Comparison of ENCODE assay signal across 12 cellular contexts in genomic region chr10:88227342-88228018, GRCh38.
DNase-seq lines count a peak whose midpoint lies in the region; ATAC-seq and TF ChIP-seq lines count a peak whose summit lies in the region.
"Had no signal": no experiment of that assay in that cellular context is flagged by ENCODE, and none has a peak within 500 bp of the region (broad histone marks: within the 10 kb centered on the region; RNA-seq: fewer than 3 reads in every experiment).

No MANE protein-coding gene starts in this region.

- H3K9ac ChIP-seq in liver (ENCODE audit: low read depth in 1 of 2, low read length in 2 of 2), result no peak overlapping the region

- no peak for ATAC-seq in HG03280 (IDR thresholded peaks at IDR 0.05; ENCODE audit: unreplicated experiment)
- ATAC-seq: activated CD8-positive, alpha-beta memory T cell treated with anti-CD3 and anti-CD28 coated beads, Interleukin-2, amount 10 ng/mL, durations not matched to agents 7 days and 5 days had no signal

- no peaks in the 10 kb centered on the region for H3K36me3 ChIP-seq in liver (ENCODE audit: control insufficient read depth in 4 of 4, insufficient read depth in 3 of 4, low read depth in 1 of 4, low read length in 3 of 4)
- no peaks in the 10 kb centered on the region for H3K36me3 ChIP-seq in tibial nerve
- H3K36me3 ChIP-seq: pancreas had no signal

- TF ChIP-seq CTCF in liver (IDR thresholded peaks at IDR 0.05; ENCODE audit: low read depth, low read length, missing input control) (no peak), tibial nerve (IDR thresholded peaks at IDR 0.05) (no peak), GM10266 (IDR thresholded peaks at IDR 0.05; ENCODE audit: control insufficient read depth, insufficient read depth, low read depth, missing control alignments) (no peak)

- H3K4me3 ChIP-seq in liver (ENCODE audit: low read depth in 1 of 3, low read length in 3 of 3), result no peak overlapping the region
- H3K4me3 ChIP-seq in tibial nerve, result no peak overlapping the region
- H3K4me3 ChIP-seq: pancreas had no signal

- 72% methylated on average over 8 of the region's 8 CpGs for WGBS in liver
- WGBS in tibial nerve, 2 donors, result 38 to 41% methylated on average over 8 of the region's 8 CpGs

- H3K27ac ChIP-seq in liver (ENCODE audit: low read depth in 1 of 2, low read length in 2 of 2) (peak overlapping the region; percentile 20 to 36), tibial nerve (peak overlapping the region; percentile 16 to 78 (median 51))
- H3K27ac ChIP-seq: pancreas had no signal

- no peaks in the 10 kb centered on the region for H3K27me3 ChIP-seq in liver (ENCODE audit: control insufficient read depth in 4 of 4, insufficient read depth in 4 of 4, low read length in 3 of 4)
- no peaks in the 10 kb centered on the region for H3K27me3 ChIP-seq in tibial nerve
- H3K27me3 ChIP-seq: pancreas had no signal

- H3K4me1 ChIP-seq in liver (ENCODE audit: control insufficient read depth in 4 of 4, insufficient read depth in 4 of 4, low read length in 3 of 4) (peaks cover 3 to 39% (median 25%) of the 10 kb centered on the region in 4 donors), tibial nerve (peaks cover 0 to 45% (median 14%) of the 10 kb centered on the region in 4 donors)

- TF ChIP-seq EP300 in tibial nerve (IDR thresholded peaks at IDR 0.05), result peak in 1 of 2 donors; percentile 54

- H3K9me3 ChIP-seq in liver (ENCODE audit: control insufficient read depth in 4 of 4, low read length in 3 of 4) (no peaks in the 10 kb centered on the region), tibial nerve (no peaks in the 10 kb centered on the region)
- H3K9me3 ChIP-seq: pancreas had no signal

- peak in 1 of 2 donors; percentile 64 for TF ChIP-seq RAD21 in liver (IDR thresholded peaks at IDR 0.05)

- DNase-seq in NCI-H69 (lab: John Stamatoyannopoulos, UW), result peak; percentile 78
- DNase-seq in erythroblast (lab: John Stamatoyannopoulos, UW), result peak; percentile 66 to 77
- peak; percentile 23 to 34 for DNase-seq in tibial nerve (ENCODE audit: low spot score in 2 of 2)
- no peak for DNase-seq in NAMALWA (ENCODE audit: low spot score)
- no peak for DNase-seq in GM10266 (ENCODE audit: extremely low spot score)
- no peak for DNase-seq in SIG-M5 treated with dmso at 0.1 percent for 504 hours (lab: John Stamatoyannopoulos, UW; ENCODE audit: unreplicated experiment)
- DNase-seq: activated CD8-positive, alpha-beta memory T cell treated with anti-CD3 and anti-CD28 coated beads, Interleukin-2, amount 10 ng/mL, durations not matched to agents 7 days and 5 days; amygdala; islet precursor cell; pancreas had no signal

- no peak for TF ChIP-seq POLR2A in erythroblast (IDR thresholded peaks at IDR 0.05; ENCODE audit: low read length)
- TF ChIP-seq POLR2A in tibial nerve (IDR thresholded peaks at IDR 0.05), result no peak

TF ChIP-seq in liver, 16 proteins besides CTCF, POLR2A, EP300 and RAD21:
- TF ChIP-seq YY1 (IDR thresholded peaks at IDR 0.05) (peak; percentile 58), MAX (IDR thresholded peaks at IDR 0.05) (peak; percentile 75), ZBTB33 (IDR thresholded peaks at IDR 0.05) (no peak), GABPA (IDR thresholded peaks at IDR 0.05 in 1 of 2, conservative IDR thresholded peaks at IDR 0.05 in 1 of 2) (no peak), REST (IDR thresholded peaks at IDR 0.05) (no peak), HNF4G (IDR thresholded peaks at IDR 0.05) (peak; percentile 17), HNF4A (conservative IDR thresholded peaks at IDR 0.05) (peak; percentile 68 to 71), FOXA1 (IDR thresholded peaks at IDR 0.05) (no peak), FOXA2 (IDR thresholded peaks at IDR 0.05) (no peak), ATF3 (IDR thresholded peaks at IDR 0.05) (no peak), TAF1 (conservative IDR thresholded peaks at IDR 0.05) (no peak), RXRA (IDR thresholded peaks at IDR 0.05) (peak; percentile 59 to 75), EGR1 (IDR thresholded peaks at IDR 0.05; ENCODE audit: low read depth in 2 of 2) (no peak), JUND (IDR thresholded peaks at IDR 0.05) (peak in 1 of 2 donors; percentile 3), SP1 (IDR thresholded peaks at IDR 0.05) (peak; percentile 68), NR2F2 (IDR thresholded peaks at IDR 0.05) (peak; percentile 59)

Comparison
In these comparisons a context has a peak if more than half of its experiments do, and no peak if none do; other contexts are left out.
1. DNase-seq: peak in NCI-H69 (single experiment), erythroblast (2 of 2) and tibial nerve (2 of 2); none in NAMALWA (single experiment), GM10266 (single experiment) and SIG-M5 treated with dmso at 0.1 percent for 504 hours (single experiment).